ENCODE assay signal across 2 cellular contexts in the genomic region with DNA sequence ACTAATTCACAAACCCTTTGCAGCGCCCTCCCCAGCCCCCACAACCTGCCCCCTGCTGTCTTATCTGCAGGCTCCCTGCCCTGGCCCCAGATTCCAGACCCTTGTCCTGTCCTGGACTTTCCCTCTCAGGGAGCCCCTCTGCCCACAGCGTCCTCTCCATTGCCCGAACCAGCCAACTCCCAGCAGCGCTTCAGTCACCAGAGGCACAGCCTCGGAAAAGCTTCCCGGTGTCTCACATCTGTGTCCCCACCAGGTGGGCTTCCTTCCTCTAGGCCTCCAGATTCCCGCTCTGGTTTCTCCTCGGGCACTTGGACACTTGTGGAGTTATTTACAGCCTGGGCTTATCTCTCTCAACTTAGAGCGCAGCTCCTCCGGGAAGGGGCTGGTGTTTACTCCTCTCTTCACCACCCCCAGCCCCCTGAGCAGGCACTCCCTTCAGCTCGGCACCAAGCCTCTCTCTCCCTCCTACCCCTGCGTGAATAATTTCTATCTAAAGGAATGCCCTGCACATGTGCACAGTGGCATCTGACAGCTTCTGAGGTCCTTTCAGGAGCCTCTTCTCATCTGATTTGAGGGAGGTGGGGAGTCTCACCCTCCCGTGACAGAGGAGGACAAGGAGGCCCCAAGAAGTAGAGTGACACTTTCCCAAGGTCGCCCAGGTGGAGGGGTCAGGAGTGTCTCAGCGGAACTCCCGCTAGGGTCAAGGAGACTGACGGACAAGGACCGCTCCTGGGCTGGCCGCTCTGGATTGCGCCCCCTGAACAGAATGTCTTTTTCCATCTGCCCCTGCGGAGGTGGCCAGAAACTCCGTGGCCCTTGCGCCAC.
TF ChIP-seq lines count a peak whose summit lies in the region.

No MANE protein-coding gene starts in this region.

TF ChIP-seq in IMR-90, 13 proteins besides CTCF, POLR2A, EP300 and RAD21:
- TF ChIP-seq CEBPB (IDR thresholded peaks at IDR 0.05; ENCODE audit: low read depth, low read length) (no peak), RFX5 (IDR thresholded peaks at IDR 0.05; ENCODE audit: low read depth, low read length) (no peak), SMC3 (IDR thresholded peaks at IDR 0.05; ENCODE audit: low read depth, low read length) (no peak), BHLHE40 (IDR thresholded peaks at IDR 0.05; ENCODE audit: low read depth, low read length) (no peak), CHD1 (IDR thresholded peaks at IDR 0.05; ENCODE audit: low read depth, low read length) (no peak), FOS (IDR thresholded peaks at IDR 0.05; ENCODE audit: low read depth, low read length) (no peak), MAZ (IDR thresholded peaks at IDR 0.05; ENCODE audit: borderline replicate concordance, low read depth, low read length) (no peak), RCOR1 (IDR thresholded peaks at IDR 0.05; ENCODE audit: insufficient replicate concordance, low read length) (no peak), MXI1 (IDR thresholded peaks at IDR 0.05; ENCODE audit: borderline replicate concordance, low read depth, low read length) (no peak), NFE2L2 (IDR thresholded peaks at IDR 0.05; ENCODE audit: low read depth, low read length) (no peak), MAFK (IDR thresholded peaks at IDR 0.05; ENCODE audit: low read depth, low read length) (no peak)
- TF ChIP-seq, protein P1, sequence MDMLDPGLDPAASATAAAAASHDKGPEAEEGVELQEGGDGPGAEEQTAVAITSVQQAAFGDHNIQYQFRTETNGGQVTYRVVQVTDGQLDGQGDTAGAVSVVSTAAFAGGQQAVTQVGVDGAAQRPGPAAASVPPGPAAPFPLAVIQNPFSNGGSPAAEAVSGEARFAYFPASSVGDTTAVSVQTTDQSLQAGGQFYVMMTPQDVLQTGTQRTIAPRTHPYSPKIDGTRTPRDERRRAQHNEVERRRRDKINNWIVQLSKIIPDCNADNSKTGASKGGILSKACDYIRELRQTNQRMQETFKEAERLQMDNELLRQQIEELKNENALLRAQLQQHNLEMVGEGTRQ (IDR thresholded peaks at IDR 0.05; ENCODE audit: low read depth, low read length), result no peak
- TF ChIP-seq, protein P2, sequence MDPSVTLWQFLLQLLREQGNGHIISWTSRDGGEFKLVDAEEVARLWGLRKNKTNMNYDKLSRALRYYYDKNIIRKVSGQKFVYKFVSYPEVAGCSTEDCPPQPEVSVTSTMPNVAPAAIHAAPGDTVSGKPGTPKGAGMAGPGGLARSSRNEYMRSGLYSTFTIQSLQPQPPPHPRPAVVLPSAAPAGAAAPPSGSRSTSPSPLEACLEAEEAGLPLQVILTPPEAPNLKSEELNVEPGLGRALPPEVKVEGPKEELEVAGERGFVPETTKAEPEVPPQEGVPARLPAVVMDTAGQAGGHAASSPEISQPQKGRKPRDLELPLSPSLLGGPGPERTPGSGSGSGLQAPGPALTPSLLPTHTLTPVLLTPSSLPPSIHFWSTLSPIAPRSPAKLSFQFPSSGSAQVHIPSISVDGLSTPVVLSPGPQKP (IDR thresholded peaks at IDR 0.05; ENCODE audit: borderline replicate concordance, low read depth, low read length), result no peak

TF ChIP-seq in neural cell, 6 proteins besides CTCF, POLR2A, EP300 and RAD21:
- TF ChIP-seq SMC3 (conservative IDR thresholded peaks at IDR 0.05; ENCODE audit: poor library complexity) (no peak), EZH2 (IDR thresholded peaks at IDR 0.05; ENCODE audit: borderline replicate concordance, insufficient read depth, low read length, poor library complexity, severe bottlenecking) (no peak), MXI1 (conservative IDR thresholded peaks at IDR 0.05; ENCODE audit: poor library complexity, severe bottlenecking) (no peak), TAF1 (IDR thresholded peaks at IDR 0.05; ENCODE audit: low read depth) (no peak), REST (IDR thresholded peaks at IDR 0.05; ENCODE audit: borderline replicate concordance) (no peak), POLR2AphosphoS5 (IDR thresholded peaks at IDR 0.05) (no peak)
